29 cellular contexts compared by ENCODE assay signal in genomic region chr12:82904219-82904795, GRCh38.
A peak's percentile ranks its signal among the peaks of the same experiment; 100 is the strongest.
DNase-seq lines count a peak whose midpoint lies in the region; ATAC-seq, FAIRE-seq and TF ChIP-seq lines count a peak whose summit lies in the region.
"Had no signal": no experiment of that assay in that cellular context is flagged by ENCODE, and none has a peak within 500 bp of the region (broad histone marks: within the 10 kb centered on the region; RNA-seq: fewer than 3 reads in every experiment).

No MANE protein-coding gene starts in this region.

- TF ChIP-seq POLR2A in IMR-90 (IDR thresholded peaks at IDR 0.05; ENCODE audit: low read depth, low read length) (no peak), GM12892 (IDR thresholded peaks at IDR 0.05; ENCODE audit: low read depth, low read length) (no peak)

- H3K56ac ChIP-seq in IMR-90 (ENCODE audit: extremely low read depth, insufficient read depth, low read length): no peak overlapping the region

- in situ Hi-C loops in IMR-90 (cut with MboI; ENCODE audit: low sequenced_read_pairs): no loop called here
- in situ Hi-C loops in ACHN (cut with HindIII; ENCODE audit: low pct_ligation_motif_present, low pct_unique_long_range_greater_than_20kb, low sequenced_read_pairs): no loop called here

- H3K27ac ChIP-seq in IMR-90 (ENCODE audit: insufficient read depth, low read length): no peak overlapping the region
- H3K27ac ChIP-seq: adrenal gland, breast epithelium, neural progenitor cell, parathyroid adenoma, VCaP had no signal

- H2BK15ac ChIP-seq in IMR-90 (ENCODE audit: low read depth, low read length): no peak overlapping the region

- no peak overlapping the region for H3K14ac ChIP-seq in IMR-90 (replicated peaks; ENCODE audit: low read depth, low read length)

- no peaks in the 10 kb centered on the region for H3K27me3 ChIP-seq in IMR-90 (ENCODE audit: control insufficient read depth, insufficient read depth, low read length)
- H3K27me3 ChIP-seq: adrenal gland, breast epithelium, MG63, neural progenitor cell had no signal

- no TSS peak for BruUV-seq in IMR-90 (replicated peaks; lab: Mats Ljungman, UMichigan)

- intact Hi-C loops in IMR-90 (cut with micrococcal nuclease): no loop called here

- no peak overlapping the region for H2AK9ac ChIP-seq in IMR-90 (replicated peaks; ENCODE audit: low read depth, low read length, poor library complexity)

- no peaks in the 10 kb centered on the region for H3K4me1 ChIP-seq in IMR-90 (ENCODE audit: control insufficient read depth, insufficient read depth, low read length)
- H3K4me1 ChIP-seq: adrenal gland, breast epithelium, neural progenitor cell, parathyroid adenoma had no signal

- H3K4me2 ChIP-seq in IMR-90 (ENCODE audit: low read depth, low read length): no peak overlapping the region
- H3K4me2 ChIP-seq: neural progenitor cell had no signal

- POLR2A ChIA-PET in IMR-90 (lab: Charles Lee; ENCODE audit: unreplicated experiment): no interaction called here

- no peak overlapping the region for H4K91ac ChIP-seq in IMR-90 (ENCODE audit: insufficient read depth, low read depth, low read length)

- no peak for FAIRE-seq in GM12892 (lab: Jason Lieb, UNC)
- FAIRE-seq: frontal cortex had no signal

- H3K23ac ChIP-seq in IMR-90 (ENCODE audit: low read depth, low read length): no peak overlapping the region

- H3K36me3 ChIP-seq in IMR-90 (ENCODE audit: control insufficient read depth, insufficient read depth, low read length): no peaks in the 10 kb centered on the region
- H3K36me3 ChIP-seq: adrenal gland, breast epithelium, MG63, neural progenitor cell had no signal

- no peak overlapping the region for H3K4ac ChIP-seq in IMR-90 (ENCODE audit: low read depth, low read length)

- H3K79me1 ChIP-seq in IMR-90 (ENCODE audit: low read depth in 1 of 2, low read length in 2 of 2): no peaks in the 10 kb centered on the region

- H2BK120ac ChIP-seq in IMR-90 (ENCODE audit: low read depth, low read length): no peak overlapping the region

- no peaks in the 10 kb centered on the region for H4K20me1 ChIP-seq in IMR-90 (ENCODE audit: insufficient read depth, low read length)

- no peak overlapping the region for H3K18ac ChIP-seq in IMR-90 (ENCODE audit: low read depth, low read length)

- no peak overlapping the region for H3K9ac ChIP-seq in IMR-90 (ENCODE audit: low read depth, low read length)
- H3K9ac ChIP-seq: neural progenitor cell, parathyroid adenoma had no signal

- H2BK5ac ChIP-seq in IMR-90 (ENCODE audit: low read depth, low read length, poor library complexity, severe bottlenecking): no peak overlapping the region

- peak; percentile 41 for DNase-seq in GM03348 (ENCODE audit: low spot score)
- peak; percentile 2 for DNase-seq in IMR-90
- no peak for DNase-seq in stimulated activated effector memory CD8-positive, alpha-beta T cell treated with anti-CD3 and anti-CD28 coated beads, Interleukin-12 subunit alpha, Interleukin-12 subunit beta, amount 100 ng/mL, for 72 hours (ENCODE audit: low spot score in 2 of 2)
- no peak for DNase-seq in ACHN
- no peak for DNase-seq in GM12892 (ENCODE audit: insufficient read length)
- no peak for DNase-seq in ecto neural progenitor cell (ENCODE audit: low spot score)
- DNase-seq: activated CD4-positive, alpha-beta T cell treated with anti-CD3 and anti-CD28 coated beads, Interleukin-2, amount 10 ng/mL, durations not matched to agents 7 days and 5 days; activated naive CD4-positive, alpha-beta T cell treated with Interleukin-2 at 50 U/mL for 16 hours; activated T-cell treated with anti-CD3 and anti-CD28 coated beads, Interleukin-2, amount 50 U/mL, for 48 hours; adrenal gland; CD8-positive, alpha-beta T cell; DMS 273 treated with DMSO at 0.1 percent for 48 hours; effector CD4-positive, alpha-beta T cell; HCEC 1CT; KG1; mammary epithelial cell; MG63; NCI-H1105 treated with DMSO at 0.1 percent for 48 hours; NCI-H2081; NCI-H345; NCI-H748 treated with DMSO at 0.1 percent for 48 hours; stimulated activated CD4-positive, alpha-beta T cell treated with anti-CD3 and anti-CD28 coated beads, Interleukin-2, amount 100 ng/mL, for 24 hours had no signal

- ATAC-seq in IMR-90 (ENCODE audit: low read depth): peak; percentile 49; the same call in 1 of the 2 replicates
- ATAC-seq in stimulated activated effector memory CD8-positive, alpha-beta T cell treated with anti-CD3 and anti-CD28 coated beads, Interleukin-12 subunit alpha, Interleukin-12 subunit beta, amount 100 ng/mL, for 72 hours: peak; percentile 77
- ATAC-seq: CD8-positive, alpha-beta T cell had no signal

- H4K8ac ChIP-seq in IMR-90 (ENCODE audit: low read depth in 2 of 2, low read length in 2 of 2): no peak overlapping the region

- H3K27me3 Mint-ChIP-seq in brain: no peaks in the 10 kb centered on the region
- H3K27me3 Mint-ChIP-seq: activated CD4-positive, alpha-beta T cell treated with anti-CD3 and anti-CD28 coated beads, Interleukin-2, amount 10 ng/mL, durations not matched to agents 7 days and 5 days; type B pancreatic cell had no signal

- no peaks in the 10 kb centered on the region for H3K9me1 ChIP-seq in IMR-90 (ENCODE audit: insufficient read depth, low read length)

- H3K9me3 Mint-ChIP-seq in brain: no peaks in the 10 kb centered on the region
- H3K9me3 Mint-ChIP-seq in stimulated activated effector memory CD8-positive, alpha-beta T cell treated with anti-CD3 and anti-CD28 coated beads, Interleukin-12 subunit alpha, Interleukin-12 subunit beta, amount 100 ng/mL, for 72 hours: no peaks in the 10 kb centered on the region
- H3K9me3 Mint-ChIP-seq: activated CD4-positive, alpha-beta T cell treated with anti-CD3 and anti-CD28 coated beads, Interleukin-2, amount 10 ng/mL, durations not matched to agents 7 days and 5 days; CD8-positive, alpha-beta T cell; neural progenitor cell; type B pancreatic cell had no signal

- H3K9me3 ChIP-seq in IMR-90 (ENCODE audit: control insufficient read depth, insufficient read depth, low read length): no peaks in the 10 kb centered on the region
- H3K9me3 ChIP-seq: adrenal gland, breast epithelium, MG63 had no signal

- dilution Hi-C loops in IMR-90 (cut with HindIII; ENCODE audit: low sequenced_read_pairs, unreplicated experiment): no loop called here

- TF ChIP-seq CTCF in IMR-90 (conservative IDR thresholded peaks at IDR 0.05; ENCODE audit: low read depth, low read length): no peak
- no peak for TF ChIP-seq CTCF in brain (conservative IDR thresholded peaks at IDR 0.05)

- H3K4me1 Mint-ChIP-seq in brain: peaks cover 27% of the 10 kb centered on the region
- H3K4me1 Mint-ChIP-seq in stimulated activated effector memory CD8-positive, alpha-beta T cell treated with anti-CD3 and anti-CD28 coated beads, Interleukin-12 subunit alpha, Interleukin-12 subunit beta, amount 100 ng/mL, for 72 hours: no peaks in the 10 kb centered on the region
- H3K4me1 Mint-ChIP-seq: activated CD4-positive, alpha-beta T cell treated with anti-CD3 and anti-CD28 coated beads, Interleukin-2, amount 10 ng/mL, durations not matched to agents 7 days and 5 days had no signal

- H2AFZ ChIP-seq in IMR-90 (replicated peaks; ENCODE audit: low read length, poor library complexity): no peak overlapping the region
- H2AFZ ChIP-seq: neural progenitor cell, parathyroid adenoma had no signal

- no peak overlapping the region for H2BK20ac ChIP-seq in IMR-90 (ENCODE audit: low read depth, low read length)

- peaks cover 14% of the 10 kb centered on the region for H3K36me3 Mint-ChIP-seq in brain
- H3K36me3 Mint-ChIP-seq in stimulated activated effector memory CD8-positive, alpha-beta T cell treated with anti-CD3 and anti-CD28 coated beads, Interleukin-12 subunit alpha, Interleukin-12 subunit beta, amount 100 ng/mL, for 72 hours: no peaks in the 10 kb centered on the region
- H3K36me3 Mint-ChIP-seq: CD8-positive, alpha-beta T cell; neural progenitor cell had no signal

- TF ChIP-seq RAD21 in IMR-90 (IDR thresholded peaks at IDR 0.05; ENCODE audit: low read length): no peak

- peak overlapping the region in 3 of 5 experiments; percentile 17 to 67 (median 65) for H3K27ac Mint-ChIP-seq in brain
- no peak overlapping the region for H3K27ac Mint-ChIP-seq in stimulated activated effector memory CD8-positive, alpha-beta T cell treated with anti-CD3 and anti-CD28 coated beads, Interleukin-12 subunit alpha, Interleukin-12 subunit beta, amount 100 ng/mL, for 72 hours
- H3K27ac Mint-ChIP-seq: activated CD4-positive, alpha-beta T cell treated with anti-CD3 and anti-CD28 coated beads, Interleukin-2, amount 10 ng/mL, durations not matched to agents 7 days and 5 days; CD8-positive, alpha-beta T cell; neural progenitor cell; type B pancreatic cell had no signal

- CTCF ChIA-PET in IMR-90 (lab: Yijun Ruan, JAX): no interaction called here

- WGBS in IMR-90 (ENCODE audit: extremely low coverage in 2 of 2, insufficient read length in 1 of 2), 2 experiments: no CpG with 5 or more reads among the region's 5 CpGs

- H3K4me3 Mint-ChIP-seq in brain: no peak overlapping the region
- H3K4me3 Mint-ChIP-seq in stimulated activated effector memory CD8-positive, alpha-beta T cell treated with anti-CD3 and anti-CD28 coated beads, Interleukin-12 subunit alpha, Interleukin-12 subunit beta, amount 100 ng/mL, for 72 hours: no peak overlapping the region
- H3K4me3 Mint-ChIP-seq: activated CD4-positive, alpha-beta T cell treated with anti-CD3 and anti-CD28 coated beads, Interleukin-2, amount 10 ng/mL, durations not matched to agents 7 days and 5 days; CD8-positive, alpha-beta T cell; neural progenitor cell; type B pancreatic cell had no signal

- H4K5ac ChIP-seq in IMR-90 (ENCODE audit: low read depth, low read length): no peak overlapping the region

- no peak overlapping the region for H3K4me3 ChIP-seq in IMR-90 (ENCODE audit: insufficient read depth, low read depth, low read length)
- H3K4me3 ChIP-seq: adrenal gland, breast epithelium, MG63, neural progenitor cell had no signal

- no peak overlapping the region for H2AK5ac ChIP-seq in IMR-90 (ENCODE audit: low read depth, low read length)

TF ChIP-seq in IMR-90, 13 proteins besides CTCF, POLR2A, EP300 and RAD21:
- TF ChIP-seq CEBPB (IDR thresholded peaks at IDR 0.05; ENCODE audit: low read depth, low read length) (no peak), SMC3 (IDR thresholded peaks at IDR 0.05; ENCODE audit: low read depth, low read length) (no peak), MAZ (IDR thresholded peaks at IDR 0.05; ENCODE audit: borderline replicate concordance, low read depth, low read length) (no peak), USF2 (IDR thresholded peaks at IDR 0.05; ENCODE audit: low read depth, low read length) (no peak)

Comparison
In these comparisons a context has a peak if more than half of its experiments do, and no peak if none do; other contexts are left out.
1. DNase-seq: peak in GM03348 (single experiment) and IMR-90 (single experiment); none in stimulated activated effector memory CD8-positive, alpha-beta T cell treated with anti-CD3 and anti-CD28 coated beads, Interleukin-12 subunit alpha, Interleukin-12 subunit beta, amount 100 ng/mL, for 72 hours (0 of 2), ACHN (single experiment), GM12892 (single experiment) and ecto neural progenitor cell (single experiment).